Comparison of ENCODE assay signal across 19 cellular contexts in the genomic region with DNA sequence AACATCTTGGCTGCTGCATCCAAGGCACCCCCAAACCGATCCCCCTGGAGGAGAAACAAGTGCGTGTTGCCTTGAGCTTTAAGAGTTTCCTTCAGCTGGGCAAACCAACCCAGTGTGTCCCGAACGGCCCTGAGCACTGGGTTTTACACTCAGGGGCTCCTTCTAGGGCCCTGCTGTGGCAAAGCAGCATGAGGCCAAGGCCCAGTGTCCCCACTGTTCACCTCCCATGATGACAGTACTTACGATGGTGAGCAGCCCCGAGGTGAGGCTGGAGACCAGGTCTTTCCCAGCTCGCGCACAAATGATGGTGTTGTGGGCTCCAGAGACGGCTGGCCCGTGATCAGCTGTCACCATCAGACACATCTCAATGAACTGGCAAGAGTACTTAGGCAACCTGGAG. TPM values are rescaled to one million over a fixed set of nuclear protein-coding genes. Genes with fewer than 3 reads are reported as not detected.
"Had no signal": no experiment of that assay in that cellular context is flagged by ENCODE, and none has a peak within 500 bp of the region (broad histone marks: within the 10 kb centered on the region; RNA-seq: fewer than 3 reads in every experiment).

No MANE protein-coding gene starts in this region.

- H3K4me3 ChIP-seq: colonic mucosa, lung, prostate gland, right atrium auricular region, skin epidermis, thoracic aorta had no signal

- ATAC-seq: activated T-helper 17 cell treated with anti-CD3 and anti-CD28 coated beads, Interleukin-2, amount 50 U/mL, for 72 hours; left lobe of liver; natural killer cell treated with Interleukin-12 subunit alpha and Interleukin-12 subunit beta and Interleukin-15 and Interleukin-18, amount 100 ng/mL, for 72 hours had no signal

- H3K9me3 ChIP-seq: colonic mucosa, prostate gland, right atrium auricular region, SK-N-SH, thoracic aorta had no signal

- H3K4me1 ChIP-seq: colonic mucosa, right atrium auricular region had no signal

- H3K27ac Mint-ChIP-seq: activated T-helper 17 cell treated with anti-CD3 and anti-CD28 coated beads, Interleukin-2, amount 50 U/mL, for 72 hours; brain; natural killer cell treated with Interleukin-12 subunit alpha and Interleukin-12 subunit beta and Interleukin-15 and Interleukin-18, amount 100 ng/mL, for 72 hours had no signal

- H3K27me3 ChIP-seq: colonic mucosa, right atrium auricular region had no signal

- H3K9me3 Mint-ChIP-seq: activated T-helper 17 cell treated with anti-CD3 and anti-CD28 coated beads, Interleukin-2, amount 50 U/mL, for 72 hours; natural killer cell treated with Interleukin-12 subunit alpha and Interleukin-12 subunit beta and Interleukin-15 and Interleukin-18, amount 100 ng/mL, for 72 hours had no signal

- H3K4me1 Mint-ChIP-seq: brain had no signal

- H3K27me3 Mint-ChIP-seq: activated T-helper 17 cell treated with anti-CD3 and anti-CD28 coated beads, Interleukin-2, amount 50 U/mL, for 72 hours; brain; natural killer cell treated with Interleukin-12 subunit alpha and Interleukin-12 subunit beta and Interleukin-15 and Interleukin-18, amount 100 ng/mL, for 72 hours had no signal

- DNase-seq: activated CD4-positive, alpha-beta T cell treated with anti-CD3 and anti-CD28 coated beads, Interleukin-2, amount 50 U/mL, for 1 hour; activated naive CD4-positive, alpha-beta T cell treated with anti-CD3 and anti-CD28 coated beads, Interleukin-2, amount 50 U/mL, for 16 hours; activated T-cell treated with anti-CD3 and anti-CD28 coated beads for 4 hours; amniotic stem cell; central memory CD4-positive, alpha-beta T cell; colonic mucosa; head of caudate nucleus; occipital lobe; SHP77 treated with DMSO at 0.1 percent for 48 hours; SK-N-SH had no signal

- H3K27ac ChIP-seq: colonic mucosa, prostate gland, right atrium auricular region, skin epidermis, thoracic aorta had no signal

- H3K4me3 Mint-ChIP-seq: activated T-helper 17 cell treated with anti-CD3 and anti-CD28 coated beads, Interleukin-2, amount 50 U/mL, for 72 hours; brain; natural killer cell treated with Interleukin-12 subunit alpha and Interleukin-12 subunit beta and Interleukin-15 and Interleukin-18, amount 100 ng/mL, for 72 hours had no signal

RNA-seq across cellular contexts. Expression of gene KLHL10, which starts 34.2 kb away (rescaled TPM):
- total RNA-seq: colonic mucosa; left lobe of liver; natural killer cell treated with Interleukin-12 subunit alpha and Interleukin-12 subunit beta and Interleukin-15 and Interleukin-18, amount 100 ng/mL, for 72 hours; occipital lobe; right atrium auricular region; thoracic aorta had no signal
